In the genomic region with DNA sequence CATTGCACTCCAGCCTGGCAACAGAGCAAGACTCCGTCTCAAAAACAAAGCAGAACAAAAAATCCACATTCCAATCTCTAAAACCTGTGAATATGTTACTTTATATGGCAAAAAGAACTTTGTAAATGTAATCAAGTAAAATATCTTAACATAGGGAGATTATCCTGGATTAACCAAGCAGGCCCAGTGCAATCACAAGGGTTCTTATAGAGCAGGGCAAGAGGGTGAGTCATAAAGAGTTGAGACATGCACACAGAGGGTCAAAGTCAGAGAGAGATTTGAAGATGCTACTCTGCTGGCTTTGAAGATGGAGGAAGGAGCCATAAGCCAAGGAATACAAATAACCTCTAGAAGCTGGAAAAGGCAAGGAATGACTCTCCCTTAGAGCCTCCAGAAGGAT, we compare ENCODE assay signal across 21 cellular contexts.
"Had no signal": no experiment of that assay in that cellular context is flagged by ENCODE, and none has a peak within 500 bp of the region (broad histone marks: within the 10 kb centered on the region; RNA-seq: fewer than 3 reads in every experiment).

No MANE protein-coding gene starts in this region.

- H3K36me3 ChIP-seq: cardiac muscle cell, gastroesophageal sphincter, heart left ventricle, prostate gland had no signal

- H3K27ac Mint-ChIP-seq: activated naive CD8-positive, alpha-beta T cell; memory B cell; naive thymus-derived CD4-positive, alpha-beta T cell; stimulated activated effector memory CD8-positive, alpha-beta T cell treated with anti-CD3 and anti-CD28 coated beads, Interleukin-12 subunit alpha, Interleukin-12 subunit beta, amount 100 ng/mL, for 72 hours; type B pancreatic cell had no signal

- H3K9me3 ChIP-seq: gastroesophageal sphincter, prostate gland, testis had no signal

- H3K4me1 ChIP-seq: gastroesophageal sphincter, heart left ventricle, prostate gland, testis had no signal

- ATAC-seq: gastroesophageal sphincter; heart left ventricle; left ventricle myocardium superior; naive thymus-derived CD4-positive, alpha-beta T cell; right cardiac atrium; stimulated activated effector memory CD8-positive, alpha-beta T cell treated with anti-CD3 and anti-CD28 coated beads, Interleukin-12 subunit alpha, Interleukin-12 subunit beta, amount 100 ng/mL, for 72 hours had no signal

- H3K4me3 ChIP-seq: cardiac muscle cell, gastroesophageal sphincter, heart left ventricle, prostate gland, smooth muscle cell, testis had no signal

- H3K4me3 Mint-ChIP-seq: activated naive CD8-positive, alpha-beta T cell; memory B cell; naive thymus-derived CD4-positive, alpha-beta T cell; stimulated activated effector memory CD8-positive, alpha-beta T cell treated with anti-CD3 and anti-CD28 coated beads, Interleukin-12 subunit alpha, Interleukin-12 subunit beta, amount 100 ng/mL, for 72 hours; type B pancreatic cell had no signal

- H3K4me1 Mint-ChIP-seq: naive thymus-derived CD4-positive, alpha-beta T cell; stimulated activated effector memory CD8-positive, alpha-beta T cell treated with anti-CD3 and anti-CD28 coated beads, Interleukin-12 subunit alpha, Interleukin-12 subunit beta, amount 100 ng/mL, for 72 hours had no signal

- DNase-seq: activated CD4-positive, alpha-beta T cell treated with anti-CD3 and anti-CD28 coated beads, Interleukin-2, amount 50 U/mL, for 4 hours; amniotic stem cell; dermis blood vessel endothelial cell; effector memory CD4-positive, alpha-beta T cell; heart left ventricle; kidney glomerular epithelial cell; left ventricle myocardium superior; naive thymus-derived CD4-positive, alpha-beta T cell; right cardiac atrium; stimulated activated CD4-positive, alpha-beta T cell treated with anti-CD3 and anti-CD28 coated beads, Interleukin-4, amount 100 ng/mL, for 24 hours; T-helper 2 cell; testis had no signal

- H3K9me3 Mint-ChIP-seq: naive thymus-derived CD4-positive, alpha-beta T cell; stimulated activated effector memory CD8-positive, alpha-beta T cell treated with anti-CD3 and anti-CD28 coated beads, Interleukin-12 subunit alpha, Interleukin-12 subunit beta, amount 100 ng/mL, for 72 hours had no signal

- H3K27ac ChIP-seq: cardiac muscle cell, gastroesophageal sphincter, heart left ventricle, prostate gland, testis, VCaP had no signal

- H3K4me2 ChIP-seq: smooth muscle cell had no signal

- H3K36me3 Mint-ChIP-seq: activated naive CD8-positive, alpha-beta T cell; memory B cell; naive thymus-derived CD4-positive, alpha-beta T cell; stimulated activated effector memory CD8-positive, alpha-beta T cell treated with anti-CD3 and anti-CD28 coated beads, Interleukin-12 subunit alpha, Interleukin-12 subunit beta, amount 100 ng/mL, for 72 hours; type B pancreatic cell had no signal

- H3K27me3 Mint-ChIP-seq: activated naive CD8-positive, alpha-beta T cell; memory B cell; type B pancreatic cell had no signal

- H3K27me3 ChIP-seq: cardiac muscle cell, gastroesophageal sphincter, heart left ventricle, testis had no signal
